8 cellular contexts compared by ENCODE assay signal in genomic region chr1:162847839-162848453, GRCh38. TPM values are rescaled to one million over a fixed set of nuclear protein-coding genes. Genes with fewer than 3 reads are reported as not detected.
DNase-seq lines count a peak whose midpoint lies in the region; ATAC-seq and TF ChIP-seq lines count a peak whose summit lies in the region.

No MANE protein-coding gene starts in this region.

- peak; percentile 47 for ATAC-seq in GM18519 (IDR thresholded peaks at IDR 0.05; ENCODE audit: low FRiP score, unreplicated experiment)

- H3K4me1 Mint-ChIP-seq in type B pancreatic cell (ENCODE audit: unreplicated experiment): no peaks in the 10 kb centered on the region

- no peaks in the 10 kb centered on the region for H3K36me3 ChIP-seq in ACC112 (ENCODE audit: insufficient read depth, low read length)
- no peaks in the 10 kb centered on the region for H3K36me3 ChIP-seq in Karpas-422 (ENCODE audit: insufficient read depth, low read length)
- no peaks in the 10 kb centered on the region for H3K36me3 ChIP-seq in parathyroid adenoma (ENCODE audit: control insufficient read depth, insufficient read depth, low read length)

- no peak overlapping the region for H3K9ac ChIP-seq in Karpas-422 (ENCODE audit: low read length)
- no peak overlapping the region for H3K9ac ChIP-seq in parathyroid adenoma

- H3K27me3 ChIP-seq in ACC112 (ENCODE audit: insufficient read depth, low read length) (no peaks in the 10 kb centered on the region), Karpas-422 (ENCODE audit: low read length) (no peaks in the 10 kb centered on the region), parathyroid adenoma (ENCODE audit: control insufficient read depth, insufficient read depth, low read length) (no peaks in the 10 kb centered on the region)

- CTCF ChIA-PET in RWPE1 (lab: Yijun Ruan, JAX): interaction anchor here (0.5 to 2.6 kb wide), 15 partner anchors 10 to 1961 kb away, joined by 3 to 15 read pairs (median 4); partner anchors contain the start of gene RGS4

- peak overlapping the region; percentile 38 for H3K27ac ChIP-seq in ACC112 (ENCODE audit: low read depth, low read length)
- H3K27ac ChIP-seq in Karpas-422 (ENCODE audit: low read length): no peak overlapping the region
- H3K27ac ChIP-seq in RWPE1: no peak overlapping the region
- no peak overlapping the region for H3K27ac ChIP-seq in parathyroid adenoma

- H3K4me2 ChIP-seq in Karpas-422 (ENCODE audit: low read depth, low read length, poor library complexity, severe bottlenecking) (no peak overlapping the region), parathyroid adenoma (ENCODE audit: low read length) (no peak overlapping the region)

- DNase-seq in Karpas-422 (peak; percentile 91), RWPE1 (ENCODE audit: low spot score) (peak; percentile 56), germinal center (ENCODE audit: low spot score) (peak; percentile 55), type B pancreatic cell (ENCODE audit: extremely low spot score, unreplicated experiment) (peak; percentile 79)
- DNase-seq in activated T-helper 9 cell treated with anti-CD3 and anti-CD28 coated beads, Interleukin-2, amount 50 U/mL, for 16 hours (ENCODE audit: low read depth): peak; percentile 72

- no peaks in the 10 kb centered on the region for H3K9me3 ChIP-seq in Karpas-422 (ENCODE audit: low read length)
- H3K9me3 ChIP-seq in parathyroid adenoma (ENCODE audit: control insufficient read depth, low read length): no peaks in the 10 kb centered on the region

- POLR2A ChIA-PET in RWPE1 (lab: Yijun Ruan, JAX; ENCODE audit: low non-redundant PET): no interaction called here

- TF ChIP-seq CTCF in RWPE1 (conservative IDR thresholded peaks at IDR 0.05; ENCODE audit: low read depth): peak; percentile 94
- TF ChIP-seq CTCF in parathyroid adenoma (IDR thresholded peaks at IDR 0.05): peak; percentile 91
- TF ChIP-seq CTCF in type B pancreatic cell (conservative IDR thresholded peaks at IDR 0.05): peak; percentile 98

- H3K36me3 Mint-ChIP-seq in type B pancreatic cell: no peaks in the 10 kb centered on the region

- H3K4me1 ChIP-seq in ACC112 (ENCODE audit: control insufficient read depth, insufficient read depth, low read length, unreplicated experiment): peaks cover 14% of the 10 kb centered on the region
- H3K4me1 ChIP-seq in Karpas-422 (ENCODE audit: low read length): no peaks in the 10 kb centered on the region
- H3K4me1 ChIP-seq in parathyroid adenoma: peaks cover 18% of the 10 kb centered on the region

- no peaks in the 10 kb centered on the region for H4K20me1 ChIP-seq in Karpas-422 (ENCODE audit: insufficient read depth, low read depth, low read length)

- H3K4me3 Mint-ChIP-seq in type B pancreatic cell: no peak overlapping the region

- H3K9me3 Mint-ChIP-seq in type B pancreatic cell: no peaks in the 10 kb centered on the region

- H3K9me2 ChIP-seq in Karpas-422 (replicated peaks; ENCODE audit: insufficient read depth, low read length): no peaks in the 10 kb centered on the region

- H2AFZ ChIP-seq in ACC112 (ENCODE audit: low read length, unreplicated experiment) (peak overlapping the region; percentile 58), Karpas-422 (ENCODE audit: low read length) (no peak overlapping the region), parathyroid adenoma (no peak overlapping the region)

- peaks cover 6% of the 10 kb centered on the region for H3K27me3 Mint-ChIP-seq in type B pancreatic cell

- H3K4me3 ChIP-seq in ACC112 (ENCODE audit: low read depth, low read length) (no peak overlapping the region), Karpas-422 (ENCODE audit: low read length) (no peak overlapping the region), parathyroid adenoma (ENCODE audit: low read depth, low read length) (no peak overlapping the region)

- H3K79me2 ChIP-seq in ACC112 (ENCODE audit: control insufficient read depth, insufficient read depth, low read length, unreplicated experiment) (no peaks in the 10 kb centered on the region), Karpas-422 (ENCODE audit: low read length) (no peaks in the 10 kb centered on the region), parathyroid adenoma (no peaks in the 10 kb centered on the region)

- no peak overlapping the region for H3K27ac Mint-ChIP-seq in type B pancreatic cell

RNA-seq across cellular contexts. Expression of gene CCDC190, which starts 13.0 kb away (rescaled TPM):
- not detected in 2 replicates for total RNA-seq in Karpas-422 (2014; rRNA removed; shearing (Covaris generic); ENCODE audit: low replicate concordance)
- 0.14 TPM in 1 of 2 replicates, not detected in the other for total RNA-seq in type B pancreatic cell (ENCODE audit: low replicate concordance)

RNA-seq across cellular contexts. Expression of gene HSD17B7, which starts 57.4 kb away (rescaled TPM):
- total RNA-seq in Karpas-422 (2014; rRNA removed; shearing (Covaris generic); ENCODE audit: low replicate concordance): 41.5 and 58.2 TPM in 2 replicates
- total RNA-seq in type B pancreatic cell (ENCODE audit: low replicate concordance): 21.7 and 24.7 TPM in 2 replicates
